12 cellular contexts compared by ENCODE assay signal in the genomic region with DNA sequence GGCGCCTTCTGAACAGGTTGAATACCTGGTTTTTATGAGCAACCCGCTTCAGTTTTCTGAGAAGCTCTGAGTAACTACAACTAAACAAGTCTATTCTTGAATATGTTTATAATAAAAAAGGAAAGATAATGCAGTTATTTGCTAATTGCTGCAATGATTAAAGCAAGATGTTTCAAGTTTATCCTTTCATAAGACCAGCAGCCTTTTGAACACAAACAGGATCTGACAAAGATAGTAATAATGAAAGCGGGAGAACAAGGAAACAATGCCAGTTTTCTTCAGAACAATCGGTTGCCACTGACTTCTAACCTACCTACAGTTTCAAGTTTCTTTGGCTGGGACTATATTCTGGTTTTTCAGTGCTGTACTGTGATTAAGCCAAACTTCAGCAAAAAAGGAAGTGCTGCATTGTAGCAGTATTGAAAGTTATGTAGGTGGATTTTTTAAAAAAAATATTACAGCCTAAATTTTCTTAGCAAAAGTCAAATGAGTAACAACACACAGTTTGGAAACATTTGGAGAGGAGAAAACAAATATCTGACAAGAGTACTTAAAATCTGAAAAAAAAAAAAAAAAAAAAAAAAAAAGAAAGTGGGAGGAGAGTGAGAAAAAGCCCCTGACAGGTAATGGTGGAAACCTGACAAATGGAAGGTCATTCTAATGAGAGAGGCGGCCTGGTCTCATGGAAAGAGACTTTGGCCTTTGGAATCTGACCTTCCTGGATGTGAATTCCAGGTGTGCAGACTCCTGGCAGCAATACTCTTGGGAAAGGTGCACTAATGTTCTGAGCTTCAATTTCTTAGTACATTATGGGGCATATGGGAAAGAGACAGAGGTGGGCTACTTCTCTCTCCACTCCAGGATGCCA. TPM values are rescaled to one million over a fixed set of nuclear protein-coding genes. Genes with fewer than 3 reads are reported as not detected.
DNase-seq lines count a peak whose midpoint lies in the region; TF ChIP-seq lines count a peak whose summit lies in the region.
"Had no signal": no experiment of that assay in that cellular context is flagged by ENCODE, and none has a peak within 500 bp of the region (broad histone marks: within the 10 kb centered on the region; RNA-seq: fewer than 3 reads in every experiment).

No MANE protein-coding gene starts in this region.

- peak overlapping the region; percentile 23; the same call in 1 of the 2 replicates for H3K9ac ChIP-seq in GM23248

- H3K79me2 ChIP-seq in GM23248 (ENCODE audit: insufficient read depth) = no peaks in the 10 kb centered on the region

- 0 out of 2 replicates have a peak overlapping the region, but pooled peaks have one; percentile 16 for H2AFZ ChIP-seq in GM23248

- H3K4me3 ChIP-seq in GM12864 (ENCODE audit: low read depth, low read length) (peak overlapping the region; percentile 16; the same call in 1 of the 2 replicates), GM23248 (no peak overlapping the region), neutrophil (ENCODE audit: low read depth in 1 of 2, low read length in 1 of 2) (peak overlapping the region; percentile 6 to 13)
- H3K4me3 ChIP-seq: SJSA1 had no signal

- H3K36me3 ChIP-seq in GM23248 (ENCODE audit: low read depth) = no peaks in the 10 kb centered on the region
- H3K36me3 ChIP-seq in neutrophil = peaks cover 58% of the 10 kb centered on the region
- H3K36me3 ChIP-seq: SJSA1 had no signal

- peak overlapping the region; percentile 27 for H3K27ac Mint-ChIP-seq in chondrocyte (ENCODE audit: unreplicated experiment)

- H3K27me3 ChIP-seq in GM23248 (replicated peaks; ENCODE audit: insufficient read depth) = no peaks in the 10 kb centered on the region
- H3K27me3 ChIP-seq in neutrophil = no peaks in the 10 kb centered on the region
- H3K27me3 ChIP-seq: SJSA1 had no signal

- 34 to 39% methylated on average over 5 of the region's 5 CpGs for WGBS in GM23248 (ENCODE audit: low coverage in 1 of 2, low lambda C conversion rate in 2 of 2, missing lambda C conversion rate in 2 of 2), 2 experiments

- H3K9me3 ChIP-seq in GM23248 (ENCODE audit: low read depth) (no peaks in the 10 kb centered on the region), neutrophil (no peaks in the 10 kb centered on the region)
- H3K9me3 ChIP-seq: SJSA1 had no signal

- H3K9me2 ChIP-seq in GM23248 (ENCODE audit: insufficient read depth) = no peaks in the 10 kb centered on the region

- TF ChIP-seq CTCF in GM12864 (IDR thresholded peaks at IDR 0.05; ENCODE audit: low read depth, low read length, missing control alignments) (no peak), chondrocyte (IDR thresholded peaks at IDR 0.05) (no peak), neutrophil (IDR thresholded peaks at IDR 0.05) (no peak)

- in situ Hi-C loops in GM23248 (cut with MboI) = no loop called here

- H3K4me1 Mint-ChIP-seq in chondrocyte (ENCODE audit: low read depth) = peaks cover 65% of the 10 kb centered on the region

- no peaks in the 10 kb centered on the region for H3K36me3 Mint-ChIP-seq in chondrocyte (ENCODE audit: low read depth)

- no peaks in the 10 kb centered on the region for H3K9me3 Mint-ChIP-seq in chondrocyte (ENCODE audit: low read depth)

- H3K4me1 ChIP-seq in GM23248 (ENCODE audit: insufficient read depth) = peaks cover 52% of the 10 kb centered on the region
- H3K4me1 ChIP-seq in neutrophil (ENCODE audit: control insufficient read depth in 1 of 2, insufficient read depth in 1 of 2, low read depth in 1 of 2, low read length in 1 of 2) = peaks cover 91 to 100% of the 10 kb centered on the region in 2 experiments

- DNase-seq in GM12864 (ENCODE audit: low read depth) = no peak
- DNase-seq in GM23248 = peak; percentile 60
- no peak for DNase-seq in chondrocyte (ENCODE audit: low spot score)
- DNase-seq in stimulated activated CD4-positive, alpha-beta T cell treated with anti-CD3 and anti-CD28 coated beads, Interleukin-15, amount 100 ng/mL, for 24 hours = no peak
- no peak for DNase-seq in SHP77 treated with DMSO at 0.1 percent for 48 hours (lab: John Stamatoyannopoulos, UW)
- no peak for DNase-seq in NCI-H510A treated with DMSO at 0.1 percent for 48 hours (lab: John Stamatoyannopoulos, UW)
- DNase-seq in activated CD8-positive, alpha-beta memory T cell treated with anti-CD3 and anti-CD28 coated beads, Interleukin-2, amount 50 U/mL, for 4 hours = no peak
- DNase-seq: NCI-H2081 treated with DMSO at 0.1 percent for 48 hours, right cardiac atrium had no signal

- no peaks in the 10 kb centered on the region for H3K27me3 Mint-ChIP-seq in chondrocyte (ENCODE audit: low read depth)

- no peak overlapping the region for H3K4me3 Mint-ChIP-seq in chondrocyte (ENCODE audit: unreplicated experiment)

- H4K20me1 ChIP-seq in GM23248 (ENCODE audit: insufficient read depth) = no peaks in the 10 kb centered on the region

- peaks cover 57% of the 10 kb centered on the region for H3F3A ChIP-seq in GM23248 (ENCODE audit: insufficient read depth)

- peak overlapping the region; percentile 72 for H3K27ac ChIP-seq in GM23248
- peak overlapping the region; percentile 90 for H3K27ac ChIP-seq in neutrophil

- H3K4me2 ChIP-seq in GM23248 (ENCODE audit: unreplicated experiment) = peak overlapping the region; percentile 43

RNA-seq across cellular contexts. Expression of a gene that starts 11.4 kb away (rescaled TPM):
- 1.2 and 2.1 TPM in 2 replicates for total RNA-seq in GM23248 (2014; rRNA removed; shearing (Covaris generic))
- polyA plus RNA-seq in GM23248 (2016; fragmentation: Nextera tagmentation; extraction: Ambion mirVana) = 2.1 and 2.3 TPM in 2 replicates
- total RNA-seq in chondrocyte = 0.21 to 0.80 TPM (median 0.27 TPM) in 3 replicates
- total RNA-seq: HT-29 had no signal
